18 cellular contexts compared by ENCODE assay signal in genomic region chr16:79082955-79083354, GRCh38.
DNase-seq lines count a peak whose midpoint lies in the region; ATAC-seq and TF ChIP-seq lines count a peak whose summit lies in the region.
"Had no signal": no experiment of that assay in that cellular context is flagged by ENCODE, and none has a peak within 500 bp of the region (broad histone marks: within the 10 kb centered on the region; RNA-seq: fewer than 3 reads in every experiment).

No MANE protein-coding gene starts in this region.

- no peak overlapping the region for H2AFZ ChIP-seq in neural progenitor cell (replicated peaks)
- H2AFZ ChIP-seq in mammary epithelial cell (ENCODE audit: low read depth, low read length) = no peak overlapping the region

- H3K27ac Mint-ChIP-seq in activated CD4-positive, alpha-beta T cell treated with anti-CD3 and anti-CD28 coated beads for 36 hours = peak overlapping the region; percentile 59
- H3K27ac Mint-ChIP-seq in activated CD4-positive, alpha-beta T cell treated with anti-CD3 and anti-CD28 coated beads, Interleukin-2, amount 10 ng/mL, durations not matched to agents 24 days and 14 days = no peak overlapping the region
- no peak overlapping the region for H3K27ac Mint-ChIP-seq in activated naive CD8-positive, alpha-beta T cell treated with anti-CD3 and anti-CD28 coated beads, Interleukin-2, amount 50 U/mL, for 24 hours
- no peak overlapping the region for H3K27ac Mint-ChIP-seq in activated naive CD8-positive, alpha-beta T cell treated with anti-CD3 and anti-CD28 coated beads for 36 hours
- H3K27ac Mint-ChIP-seq in neural progenitor cell = peak overlapping the region; percentile 61
- H3K27ac Mint-ChIP-seq: GM23338 had no signal

- BruUV-seq in mammary epithelial cell (replicated peaks; lab: Mats Ljungman, UMichigan) = no TSS peak

- H3F3A ChIP-seq in neural progenitor cell (ENCODE audit: low read depth) = no peaks in the 10 kb centered on the region

- no peaks in the 10 kb centered on the region for H3K36me3 Mint-ChIP-seq in activated CD4-positive, alpha-beta T cell treated with anti-CD3 and anti-CD28 coated beads for 36 hours (ENCODE audit: low read depth)
- H3K36me3 Mint-ChIP-seq in activated CD4-positive, alpha-beta T cell treated with anti-CD3 and anti-CD28 coated beads, Interleukin-2, amount 10 ng/mL, durations not matched to agents 24 days and 14 days (ENCODE audit: low read depth) = no peaks in the 10 kb centered on the region
- no peaks in the 10 kb centered on the region for H3K36me3 Mint-ChIP-seq in activated naive CD8-positive, alpha-beta T cell treated with anti-CD3 and anti-CD28 coated beads, Interleukin-2, amount 50 U/mL, for 24 hours (ENCODE audit: low read depth)
- peaks cover 7% of the 10 kb centered on the region for H3K36me3 Mint-ChIP-seq in activated naive CD8-positive, alpha-beta T cell treated with anti-CD3 and anti-CD28 coated beads for 36 hours
- no peaks in the 10 kb centered on the region for H3K36me3 Mint-ChIP-seq in neural progenitor cell

- in situ Hi-C loops in mammary epithelial cell (cut with MboI; ENCODE audit: low sequenced_read_pairs in 2 of 2) = no loop called here

- 90% methylated on average over 3 of the region's 3 CpGs for WGBS in mammary epithelial cell (ENCODE audit: low coverage, missing lambda C conversion rate)

- ATAC-seq in activated CD4-positive, alpha-beta T cell treated with anti-CD3 and anti-CD28 coated beads for 36 hours = peak; percentile 50
- ATAC-seq in activated naive CD8-positive, alpha-beta T cell treated with anti-CD3 and anti-CD28 coated beads, Interleukin-2, amount 50 U/mL, for 24 hours = peak; percentile 51
- ATAC-seq: GM23338, PC-3 had no signal

- H3K4me1 Mint-ChIP-seq in activated CD4-positive, alpha-beta T cell treated with anti-CD3 and anti-CD28 coated beads for 36 hours = peaks cover 52% of the 10 kb centered on the region
- peaks cover 41% of the 10 kb centered on the region for H3K4me1 Mint-ChIP-seq in activated CD4-positive, alpha-beta T cell treated with anti-CD3 and anti-CD28 coated beads, Interleukin-2, amount 10 ng/mL, durations not matched to agents 24 days and 14 days
- peaks cover 59% of the 10 kb centered on the region for H3K4me1 Mint-ChIP-seq in activated naive CD8-positive, alpha-beta T cell treated with anti-CD3 and anti-CD28 coated beads, Interleukin-2, amount 50 U/mL, for 24 hours
- peaks cover 36% of the 10 kb centered on the region for H3K4me1 Mint-ChIP-seq in activated naive CD8-positive, alpha-beta T cell treated with anti-CD3 and anti-CD28 coated beads for 36 hours
- H3K4me1 Mint-ChIP-seq in neural progenitor cell = peaks cover 9% of the 10 kb centered on the region

- POLR2A ChIA-PET in activated CD4-positive, alpha-beta T cell treated with anti-CD3 and anti-CD28 coated beads for 36 hours (lab: Charles Lee) = no interaction called here

- no peak for TF ChIP-seq CTCF in neural progenitor cell (IDR thresholded peaks at IDR 0.05)
- TF ChIP-seq CTCF in mammary epithelial cell (conservative IDR thresholded peaks at IDR 0.05 in 1 of 2, IDR thresholded peaks at IDR 0.05 in 1 of 2; ENCODE audit: extremely low read depth in 1 of 2, insufficient read depth in 1 of 2, low read depth in 1 of 2, low read length in 2 of 2) = no peak

- CTCF ChIA-PET in activated CD4-positive, alpha-beta T cell treated with anti-CD3 and anti-CD28 coated beads for 36 hours (lab: Charles Lee) = no interaction called here
- CTCF ChIA-PET in mammary epithelial cell (lab: Charles Lee; ENCODE audit: low non-redundant PET) = no interaction called here

- H3K9me3 ChIP-seq in neural progenitor cell (ENCODE audit: low read depth) = no peaks in the 10 kb centered on the region
- H3K9me3 ChIP-seq in mammary epithelial cell (replicated peaks; ENCODE audit: insufficient read depth, low read length) = no peaks in the 10 kb centered on the region
- H3K9me3 ChIP-seq: BLaER1 had no signal

- H3K4me2 ChIP-seq in neural progenitor cell (no peak overlapping the region), mammary epithelial cell (ENCODE audit: insufficient read depth, low read depth, low read length) (no peak overlapping the region)
- H3K4me2 ChIP-seq: GM23338 had no signal

- no peak overlapping the region for H3K9ac ChIP-seq in neural progenitor cell
- no peak overlapping the region for H3K9ac ChIP-seq in mammary epithelial cell (ENCODE audit: insufficient read depth, low read length)
- H3K9ac ChIP-seq: BLaER1 had no signal

- no peak overlapping the region for H3K4me3 Mint-ChIP-seq in activated CD4-positive, alpha-beta T cell treated with anti-CD3 and anti-CD28 coated beads for 36 hours
- no peak overlapping the region for H3K4me3 Mint-ChIP-seq in activated CD4-positive, alpha-beta T cell treated with anti-CD3 and anti-CD28 coated beads, Interleukin-2, amount 10 ng/mL, durations not matched to agents 24 days and 14 days
- H3K4me3 Mint-ChIP-seq in activated naive CD8-positive, alpha-beta T cell treated with anti-CD3 and anti-CD28 coated beads, Interleukin-2, amount 50 U/mL, for 24 hours = no peak overlapping the region
- no peak overlapping the region for H3K4me3 Mint-ChIP-seq in activated naive CD8-positive, alpha-beta T cell treated with anti-CD3 and anti-CD28 coated beads for 36 hours
- H3K4me3 Mint-ChIP-seq in neural progenitor cell = no peak overlapping the region
- H3K4me3 Mint-ChIP-seq: GM23338 had no signal

- dilution Hi-C loops in mammary epithelial cell (cut with HindIII; ENCODE audit: low sequenced_read_pairs) = no loop called here

- H3K27me3 Mint-ChIP-seq in activated CD4-positive, alpha-beta T cell treated with anti-CD3 and anti-CD28 coated beads for 36 hours = no peaks in the 10 kb centered on the region
- peaks cover under 1% of the 10 kb centered on the region for H3K27me3 Mint-ChIP-seq in activated CD4-positive, alpha-beta T cell treated with anti-CD3 and anti-CD28 coated beads, Interleukin-2, amount 10 ng/mL, durations not matched to agents 24 days and 14 days
- H3K27me3 Mint-ChIP-seq in activated naive CD8-positive, alpha-beta T cell treated with anti-CD3 and anti-CD28 coated beads, Interleukin-2, amount 50 U/mL, for 24 hours = peaks cover 18% of the 10 kb centered on the region
- peaks cover 42% of the 10 kb centered on the region for H3K27me3 Mint-ChIP-seq in activated naive CD8-positive, alpha-beta T cell treated with anti-CD3 and anti-CD28 coated beads for 36 hours
- peaks cover 11% of the 10 kb centered on the region for H3K27me3 Mint-ChIP-seq in neural progenitor cell (ENCODE audit: insufficient read depth, low read depth)

- H3K27me3 ChIP-seq in neural progenitor cell (no peaks in the 10 kb centered on the region), mammary epithelial cell (ENCODE audit: insufficient read depth, low read length) (no peaks in the 10 kb centered on the region)
- H3K27me3 ChIP-seq: BLaER1 had no signal

- intact Hi-C loops in activated CD4-positive, alpha-beta T cell treated with anti-CD3 and anti-CD28 coated beads for 36 hours (cut with DNase I, micrococcal nuclease) = loop anchor here in 1 of 2 experiments (10.0 kb wide), 1 partner anchor 692 kb away; no protein-coding TSS in a partner anchor
- intact Hi-C loops in activated CD4-positive, alpha-beta T cell treated with anti-CD3 and anti-CD28 coated beads, Interleukin-2, amount 10 ng/mL, durations not matched to agents 24 days and 14 days (cut with micrococcal nuclease) = no loop called here
- intact Hi-C loops in mammary epithelial cell (cut with micrococcal nuclease) = no loop called here

- H3K79me2 ChIP-seq in neural progenitor cell (ENCODE audit: low read depth) (no peaks in the 10 kb centered on the region), mammary epithelial cell (ENCODE audit: insufficient read depth, low read length) (no peaks in the 10 kb centered on the region)

- H4K20me1 ChIP-seq in neural progenitor cell (ENCODE audit: low read depth) (no peaks in the 10 kb centered on the region), mammary epithelial cell (ENCODE audit: insufficient read depth, low read length) (no peaks in the 10 kb centered on the region)
- H4K20me1 ChIP-seq: BLaER1 had no signal

- H3K36me3 ChIP-seq in neural progenitor cell = no peaks in the 10 kb centered on the region
- no peaks in the 10 kb centered on the region for H3K36me3 ChIP-seq in mammary epithelial cell (ENCODE audit: insufficient read depth, low read length)
- H3K36me3 ChIP-seq: BLaER1 had no signal

- H3K4me1 ChIP-seq in neural progenitor cell (no peaks in the 10 kb centered on the region), mammary epithelial cell (ENCODE audit: insufficient read depth, low read length) (no peaks in the 10 kb centered on the region)

- H3K27ac ChIP-seq in neural progenitor cell = no peak overlapping the region
- no peak overlapping the region for H3K27ac ChIP-seq in mammary epithelial cell (ENCODE audit: insufficient read depth, low read depth, low read length)
- H3K27ac ChIP-seq in caudate nucleus (ENCODE audit: low read depth, low read length) = no peak overlapping the region
- H3K27ac ChIP-seq: BLaER1, HL-60, RWPE1 had no signal

- peak; percentile 49 for DNase-seq in activated CD4-positive, alpha-beta T cell treated with anti-CD3 and anti-CD28 coated beads for 36 hours
- DNase-seq in activated CD4-positive, alpha-beta T cell treated with anti-CD3 and anti-CD28 coated beads, Interleukin-2, amount 10 ng/mL, durations not matched to agents 24 days and 14 days = no peak
- DNase-seq in activated naive CD8-positive, alpha-beta T cell treated with anti-CD3 and anti-CD28 coated beads, Interleukin-2, amount 50 U/mL, for 24 hours = no peak
- DNase-seq in activated naive CD8-positive, alpha-beta T cell treated with anti-CD3 and anti-CD28 coated beads for 36 hours = no peak
- DNase-seq in neural progenitor cell (ENCODE audit: low spot score) = no peak
- no peak for DNase-seq in glomerular visceral epithelial cell (ENCODE audit: extremely low spot score)
- no peak for DNase-seq in mammary epithelial cell
- no peak for DNase-seq in caudate nucleus (lab: John Stamatoyannopoulos, UW)
- DNase-seq: DMS79 treated with DMSO at 0.1 percent for 48 hours, NCI-H1048, NCI-H1436 treated with DMSO at 0.1 percent for 48 hours, NCI-H2081, NCI-H748 treated with DMSO at 0.1 percent for 48 hours, PC-3 had no signal

- H3K4me3 ChIP-seq in neural progenitor cell = no peak overlapping the region
- H3K4me3 ChIP-seq in mammary epithelial cell (replicated peaks in 1 of 3; ENCODE audit: insufficient read depth in 1 of 3, low read depth in 2 of 3, low read length in 3 of 3) = no peak overlapping the region
- H3K4me3 ChIP-seq: BLaER1, GM23338 had no signal

- H3K9me3 Mint-ChIP-seq in activated CD4-positive, alpha-beta T cell treated with anti-CD3 and anti-CD28 coated beads for 36 hours (ENCODE audit: low read depth) = no peaks in the 10 kb centered on the region
- peaks cover 6% of the 10 kb centered on the region for H3K9me3 Mint-ChIP-seq in activated CD4-positive, alpha-beta T cell treated with anti-CD3 and anti-CD28 coated beads, Interleukin-2, amount 10 ng/mL, durations not matched to agents 24 days and 14 days
- no peaks in the 10 kb centered on the region for H3K9me3 Mint-ChIP-seq in activated naive CD8-positive, alpha-beta T cell treated with anti-CD3 and anti-CD28 coated beads, Interleukin-2, amount 50 U/mL, for 24 hours
- no peaks in the 10 kb centered on the region for H3K9me3 Mint-ChIP-seq in activated naive CD8-positive, alpha-beta T cell treated with anti-CD3 and anti-CD28 coated beads for 36 hours
- no peaks in the 10 kb centered on the region for H3K9me3 Mint-ChIP-seq in neural progenitor cell
- H3K9me3 Mint-ChIP-seq: GM23338 had no signal

Comparison
In these comparisons a context has a peak if more than half of its experiments do, and no peak if none do; other contexts are left out.
1. H3K27ac Mint-ChIP-seq: peak in activated CD4-positive, alpha-beta T cell treated with anti-CD3 and anti-CD28 coated beads for 36 hours (single experiment) and neural progenitor cell (single experiment); none in activated CD4-positive, alpha-beta T cell treated with anti-CD3 and anti-CD28 coated beads, Interleukin-2, amount 10 ng/mL, durations not matched to agents 24 days and 14 days (single experiment), activated naive CD8-positive, alpha-beta T cell treated with anti-CD3 and anti-CD28 coated beads, Interleukin-2, amount 50 U/mL, for 24 hours (single experiment) and activated naive CD8-positive, alpha-beta T cell treated with anti-CD3 and anti-CD28 coated beads for 36 hours (single experiment).